Comparison of ENCODE assay signal across 1 cellular context in the genomic region with DNA sequence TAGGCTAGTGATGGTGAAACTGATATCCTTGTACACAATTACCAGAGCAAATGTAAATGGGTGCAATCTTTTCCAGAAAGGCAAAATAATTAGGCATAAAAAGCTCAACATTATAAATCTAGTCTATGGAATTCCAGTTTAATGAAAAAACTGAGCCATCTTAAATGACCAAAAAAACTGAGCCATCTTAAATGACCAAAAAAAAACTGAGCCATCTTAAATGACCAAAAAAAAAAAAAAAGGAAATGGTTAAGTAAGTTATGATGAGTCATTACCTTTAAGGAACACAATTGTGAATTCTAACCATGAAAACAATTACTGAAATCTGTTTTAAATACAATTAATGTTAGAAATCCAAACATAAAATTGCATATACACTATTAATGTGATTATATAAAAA.
TF ChIP-seq lines count a peak whose summit lies in the region.

No MANE protein-coding gene starts in this region.

TF ChIP-seq in K562, 482 proteins besides CTCF, POLR2A, EP300 and RAD21 (continued from another document and continues in another):
- TF ChIP-seq, protein P1, sequence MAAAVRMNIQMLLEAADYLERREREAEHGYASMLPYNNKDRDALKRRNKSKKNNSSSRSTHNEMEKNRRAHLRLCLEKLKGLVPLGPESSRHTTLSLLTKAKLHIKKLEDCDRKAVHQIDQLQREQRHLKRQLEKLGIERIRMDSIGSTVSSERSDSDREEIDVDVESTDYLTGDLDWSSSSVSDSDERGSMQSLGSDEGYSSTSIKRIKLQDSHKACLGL (CRISPR knock-in tag; IDR thresholded peaks at IDR 0.05; ENCODE audit: borderline replicate concordance, poor library complexity, severe bottlenecking), result no peak
- TF ChIP-seq JUND (IDR thresholded peaks at IDR 0.05; ENCODE audit: borderline replicate concordance, low read depth, low read length), result peak; percentile 2; the same call in 1 of the 2 replicates
- peak; percentile 38; the same call in 1 of the 3 replicates for TF ChIP-seq JUND (tag; IDR thresholded peaks at IDR 0.05; ENCODE audit: borderline replicate concordance, low read depth, low read length)
- peak; percentile 85 for TF ChIP-seq ZNF384 (IDR thresholded peaks at IDR 0.05; ENCODE audit: low read depth, low read length)
- TF ChIP-seq, protein P2, sequence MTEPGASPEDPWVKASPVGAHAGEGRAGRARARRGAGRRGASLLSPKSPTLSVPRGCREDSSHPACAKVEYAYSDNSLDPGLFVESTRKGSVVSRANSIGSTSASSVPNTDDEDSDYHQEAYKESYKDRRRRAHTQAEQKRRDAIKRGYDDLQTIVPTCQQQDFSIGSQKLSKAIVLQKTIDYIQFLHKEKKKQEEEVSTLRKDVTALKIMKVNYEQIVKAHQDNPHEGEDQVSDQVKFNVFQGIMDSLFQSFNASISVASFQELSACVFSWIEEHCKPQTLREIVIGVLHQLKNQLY (CRISPR knock-in tag; conservative IDR thresholded peaks at IDR 0.05), result no peak
- no peak for TF ChIP-seq ZNF3 (CRISPR knock-in tag; IDR thresholded peaks at IDR 0.05)
- 0 out of 2 replicates have a peak, but pooled peaks have one; percentile 21 for TF ChIP-seq EP400 (IDR thresholded peaks at IDR 0.05)
- TF ChIP-seq, protein P3, sequence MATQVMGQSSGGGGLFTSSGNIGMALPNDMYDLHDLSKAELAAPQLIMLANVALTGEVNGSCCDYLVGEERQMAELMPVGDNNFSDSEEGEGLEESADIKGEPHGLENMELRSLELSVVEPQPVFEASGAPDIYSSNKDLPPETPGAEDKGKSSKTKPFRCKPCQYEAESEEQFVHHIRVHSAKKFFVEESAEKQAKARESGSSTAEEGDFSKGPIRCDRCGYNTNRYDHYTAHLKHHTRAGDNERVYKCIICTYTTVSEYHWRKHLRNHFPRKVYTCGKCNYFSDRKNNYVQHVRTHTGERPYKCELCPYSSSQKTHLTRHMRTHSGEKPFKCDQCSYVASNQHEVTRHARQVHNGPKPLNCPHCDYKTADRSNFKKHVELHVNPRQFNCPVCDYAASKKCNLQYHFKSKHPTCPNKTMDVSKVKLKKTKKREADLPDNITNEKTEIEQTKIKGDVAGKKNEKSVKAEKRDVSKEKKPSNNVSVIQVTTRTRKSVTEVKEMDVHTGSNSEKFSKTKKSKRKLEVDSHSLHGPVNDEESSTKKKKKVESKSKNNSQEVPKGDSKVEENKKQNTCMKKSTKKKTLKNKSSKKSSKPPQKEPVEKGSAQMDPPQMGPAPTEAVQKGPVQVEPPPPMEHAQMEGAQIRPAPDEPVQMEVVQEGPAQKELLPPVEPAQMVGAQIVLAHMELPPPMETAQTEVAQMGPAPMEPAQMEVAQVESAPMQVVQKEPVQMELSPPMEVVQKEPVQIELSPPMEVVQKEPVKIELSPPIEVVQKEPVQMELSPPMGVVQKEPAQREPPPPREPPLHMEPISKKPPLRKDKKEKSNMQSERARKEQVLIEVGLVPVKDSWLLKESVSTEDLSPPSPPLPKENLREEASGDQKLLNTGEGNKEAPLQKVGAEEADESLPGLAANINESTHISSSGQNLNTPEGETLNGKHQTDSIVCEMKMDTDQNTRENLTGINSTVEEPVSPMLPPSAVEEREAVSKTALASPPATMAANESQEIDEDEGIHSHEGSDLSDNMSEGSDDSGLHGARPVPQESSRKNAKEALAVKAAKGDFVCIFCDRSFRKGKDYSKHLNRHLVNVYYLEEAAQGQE (CRISPR knock-in tag; IDR thresholded peaks at IDR 0.05; ENCODE audit: low read depth), result no peak
- TF ChIP-seq CHD1 (IDR thresholded peaks at IDR 0.05; ENCODE audit: low read length), result no peak
- no peak for TF ChIP-seq ZNF165 (CRISPR knock-in tag; IDR thresholded peaks at IDR 0.05; ENCODE audit: borderline replicate concordance)
- peak; percentile 49; the same call in 1 of the 2 replicates for TF ChIP-seq DPF2 (IDR thresholded peaks at IDR 0.05)
- no peak for TF ChIP-seq XRCC4 (IDR thresholded peaks at IDR 0.05; ENCODE audit: extremely low read depth, insufficient read depth, insufficient read length)
- no peak for TF ChIP-seq CBX1 (IDR thresholded peaks at IDR 0.05; ENCODE audit: low read depth)
- TF ChIP-seq TFAM (CRISPR knock-in tag; conservative IDR thresholded peaks at IDR 0.05), result no peak
- TF ChIP-seq ZKSCAN1 (IDR thresholded peaks at IDR 0.05; ENCODE audit: low read depth, low read length), result no peak
- TF ChIP-seq, protein P4, sequence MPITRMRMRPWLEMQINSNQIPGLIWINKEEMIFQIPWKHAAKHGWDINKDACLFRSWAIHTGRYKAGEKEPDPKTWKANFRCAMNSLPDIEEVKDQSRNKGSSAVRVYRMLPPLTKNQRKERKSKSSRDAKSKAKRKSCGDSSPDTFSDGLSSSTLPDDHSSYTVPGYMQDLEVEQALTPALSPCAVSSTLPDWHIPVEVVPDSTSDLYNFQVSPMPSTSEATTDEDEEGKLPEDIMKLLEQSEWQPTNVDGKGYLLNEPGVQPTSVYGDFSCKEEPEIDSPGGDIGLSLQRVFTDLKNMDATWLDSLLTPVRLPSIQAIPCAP (CRISPR knock-in tag; IDR thresholded peaks at IDR 0.05; ENCODE audit: borderline replicate concordance), result no peak
- no peak for TF ChIP-seq ZNF695 (CRISPR knock-in tag; IDR thresholded peaks at IDR 0.05)
- TF ChIP-seq ZNF316 (IDR thresholded peaks at IDR 0.05), result peak; percentile 94
- no peak for TF ChIP-seq ZNF696 (CRISPR knock-in tag; conservative IDR thresholded peaks at IDR 0.05)
- TF ChIP-seq, protein P5, sequence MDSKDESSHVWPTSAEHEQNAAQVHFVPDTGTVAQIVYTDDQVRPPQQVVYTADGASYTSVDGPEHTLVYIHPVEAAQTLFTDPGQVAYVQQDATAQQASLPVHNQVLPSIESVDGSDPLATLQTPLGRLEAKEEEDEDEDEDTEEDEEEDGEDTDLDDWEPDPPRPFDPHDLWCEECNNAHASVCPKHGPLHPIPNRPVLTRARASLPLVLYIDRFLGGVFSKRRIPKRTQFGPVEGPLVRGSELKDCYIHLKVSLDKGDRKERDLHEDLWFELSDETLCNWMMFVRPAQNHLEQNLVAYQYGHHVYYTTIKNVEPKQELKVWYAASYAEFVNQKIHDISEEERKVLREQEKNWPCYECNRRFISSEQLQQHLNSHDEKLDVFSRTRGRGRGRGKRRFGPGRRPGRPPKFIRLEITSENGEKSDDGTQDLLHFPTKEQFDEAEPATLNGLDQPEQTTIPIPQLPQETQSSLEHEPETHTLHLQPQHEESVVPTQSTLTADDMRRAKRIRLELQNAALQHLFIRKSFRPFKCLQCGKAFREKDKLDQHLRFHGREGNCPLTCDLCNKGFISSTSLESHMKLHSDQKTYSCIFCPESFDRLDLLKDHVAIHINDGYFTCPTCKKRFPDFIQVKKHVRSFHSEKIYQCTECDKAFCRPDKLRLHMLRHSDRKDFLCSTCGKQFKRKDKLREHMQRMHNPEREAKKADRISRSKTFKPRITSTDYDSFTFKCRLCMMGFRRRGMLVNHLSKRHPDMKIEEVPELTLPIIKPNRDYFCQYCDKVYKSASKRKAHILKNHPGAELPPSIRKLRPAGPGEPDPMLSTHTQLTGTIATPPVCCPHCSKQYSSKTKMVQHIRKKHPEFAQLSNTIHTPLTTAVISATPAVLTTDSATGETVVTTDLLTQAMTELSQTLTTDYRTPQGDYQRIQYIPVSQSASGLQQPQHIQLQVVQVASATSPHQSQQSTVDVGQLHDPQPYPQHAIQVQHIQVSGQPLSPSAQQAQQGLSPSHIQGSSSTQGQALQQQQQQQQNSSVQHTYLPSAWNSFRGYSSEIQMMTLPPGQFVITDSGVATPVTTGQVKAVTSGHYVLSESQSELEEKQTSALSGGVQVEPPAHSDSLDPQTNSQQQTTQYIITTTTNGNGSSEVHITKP (IDR thresholded peaks at IDR 0.05; ENCODE audit: partially characterized antibody), result no peak
- TF ChIP-seq, protein P6, sequence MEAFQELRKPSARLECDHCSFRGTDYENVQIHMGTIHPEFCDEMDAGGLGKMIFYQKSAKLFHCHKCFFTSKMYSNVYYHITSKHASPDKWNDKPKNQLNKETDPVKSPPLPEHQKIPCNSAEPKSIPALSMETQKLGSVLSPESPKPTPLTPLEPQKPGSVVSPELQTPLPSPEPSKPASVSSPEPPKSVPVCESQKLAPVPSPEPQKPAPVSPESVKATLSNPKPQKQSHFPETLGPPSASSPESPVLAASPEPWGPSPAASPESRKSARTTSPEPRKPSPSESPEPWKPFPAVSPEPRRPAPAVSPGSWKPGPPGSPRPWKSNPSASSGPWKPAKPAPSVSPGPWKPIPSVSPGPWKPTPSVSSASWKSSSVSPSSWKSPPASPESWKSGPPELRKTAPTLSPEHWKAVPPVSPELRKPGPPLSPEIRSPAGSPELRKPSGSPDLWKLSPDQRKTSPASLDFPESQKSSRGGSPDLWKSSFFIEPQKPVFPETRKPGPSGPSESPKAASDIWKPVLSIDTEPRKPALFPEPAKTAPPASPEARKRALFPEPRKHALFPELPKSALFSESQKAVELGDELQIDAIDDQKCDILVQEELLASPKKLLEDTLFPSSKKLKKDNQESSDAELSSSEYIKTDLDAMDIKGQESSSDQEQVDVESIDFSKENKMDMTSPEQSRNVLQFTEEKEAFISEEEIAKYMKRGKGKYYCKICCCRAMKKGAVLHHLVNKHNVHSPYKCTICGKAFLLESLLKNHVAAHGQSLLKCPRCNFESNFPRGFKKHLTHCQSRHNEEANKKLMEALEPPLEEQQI (IDR thresholded peaks at IDR 0.05), result 0 out of 2 replicates have a peak, but pooled peaks have one; percentile 30
- no peak for TF ChIP-seq ZNF124 (CRISPR knock-in tag; IDR thresholded peaks at IDR 0.05)
- TF ChIP-seq, protein P7, sequence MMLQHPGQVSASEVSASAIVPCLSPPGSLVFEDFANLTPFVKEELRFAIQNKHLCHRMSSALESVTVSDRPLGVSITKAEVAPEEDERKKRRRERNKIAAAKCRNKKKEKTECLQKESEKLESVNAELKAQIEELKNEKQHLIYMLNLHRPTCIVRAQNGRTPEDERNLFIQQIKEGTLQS (IDR thresholded peaks at IDR 0.05), result peak; percentile 85
- TF ChIP-seq, protein P7 (CRISPR knock-in tag; conservative IDR thresholded peaks at IDR 0.05), result no peak
- no peak for TF ChIP-seq RBFOX2 (IDR thresholded peaks at IDR 0.05; ENCODE audit: low read depth, low read length)
- no peak for TF ChIP-seq ZNF57 (CRISPR knock-in tag; IDR thresholded peaks at IDR 0.05)
- TF ChIP-seq ESRRA (IDR thresholded peaks at IDR 0.05; ENCODE audit: borderline replicate concordance, low read depth), result no peak
- no peak for TF ChIP-seq ZNF184 (CRISPR knock-in tag; IDR thresholded peaks at IDR 0.05)
- peak; percentile 67; the same call in 1 of the 2 replicates for TF ChIP-seq SMARCA4 (IDR thresholded peaks at IDR 0.05)
- no peak for TF ChIP-seq ZNF282 (CRISPR knock-in tag; IDR thresholded peaks at IDR 0.05)
- TF ChIP-seq MCM5 (IDR thresholded peaks at IDR 0.05; ENCODE audit: low read depth), result no peak
- TF ChIP-seq ZNF589 (CRISPR knock-in tag; IDR thresholded peaks at IDR 0.05; ENCODE audit: low read depth), result no peak
- TF ChIP-seq ATF7 (IDR thresholded peaks at IDR 0.05), result peak; percentile 48
- peak; percentile 87 for TF ChIP-seq MAFG (tag; conservative IDR thresholded peaks at IDR 0.05)
- TF ChIP-seq ZNF644 (tag; IDR thresholded peaks at IDR 0.05; ENCODE audit: low read depth), result no peak
- peak; percentile 64; the same call in 1 of the 2 replicates for TF ChIP-seq SMARCC2 (IDR thresholded peaks at IDR 0.05; ENCODE audit: low read depth)
- TF ChIP-seq CREBBP (IDR thresholded peaks at IDR 0.05; ENCODE audit: low read depth, low read length), result no peak
- TF ChIP-seq TAF15 (IDR thresholded peaks at IDR 0.05; ENCODE audit: low read depth, low read length), result no peak
- TF ChIP-seq, protein P8, sequence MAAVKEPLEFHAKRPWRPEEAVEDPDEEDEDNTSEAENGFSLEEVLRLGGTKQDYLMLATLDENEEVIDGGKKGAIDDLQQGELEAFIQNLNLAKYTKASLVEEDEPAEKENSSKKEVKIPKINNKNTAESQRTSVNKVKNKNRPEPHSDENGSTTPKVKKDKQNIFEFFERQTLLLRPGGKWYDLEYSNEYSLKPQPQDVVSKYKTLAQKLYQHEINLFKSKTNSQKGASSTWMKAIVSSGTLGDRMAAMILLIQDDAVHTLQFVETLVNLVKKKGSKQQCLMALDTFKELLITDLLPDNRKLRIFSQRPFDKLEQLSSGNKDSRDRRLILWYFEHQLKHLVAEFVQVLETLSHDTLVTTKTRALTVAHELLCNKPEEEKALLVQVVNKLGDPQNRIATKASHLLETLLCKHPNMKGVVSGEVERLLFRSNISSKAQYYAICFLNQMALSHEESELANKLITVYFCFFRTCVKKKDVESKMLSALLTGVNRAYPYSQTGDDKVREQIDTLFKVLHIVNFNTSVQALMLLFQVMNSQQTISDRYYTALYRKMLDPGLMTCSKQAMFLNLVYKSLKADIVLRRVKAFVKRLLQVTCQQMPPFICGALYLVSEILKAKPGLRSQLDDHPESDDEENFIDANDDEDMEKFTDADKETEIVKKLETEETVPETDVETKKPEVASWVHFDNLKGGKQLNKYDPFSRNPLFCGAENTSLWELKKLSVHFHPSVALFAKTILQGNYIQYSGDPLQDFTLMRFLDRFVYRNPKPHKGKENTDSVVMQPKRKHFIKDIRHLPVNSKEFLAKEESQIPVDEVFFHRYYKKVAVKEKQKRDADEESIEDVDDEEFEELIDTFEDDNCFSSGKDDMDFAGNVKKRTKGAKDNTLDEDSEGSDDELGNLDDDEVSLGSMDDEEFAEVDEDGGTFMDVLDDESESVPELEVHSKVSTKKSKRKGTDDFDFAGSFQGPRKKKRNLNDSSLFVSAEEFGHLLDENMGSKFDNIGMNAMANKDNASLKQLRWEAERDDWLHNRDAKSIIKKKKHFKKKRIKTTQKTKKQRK (IDR thresholded peaks at IDR 0.05; ENCODE audit: borderline replicate concordance, low read depth, low read length), result no peak
- no peak for TF ChIP-seq PHTF2 (CRISPR knock-in tag; IDR thresholded peaks at IDR 0.05)
- no peak for TF ChIP-seq TBP (optimal IDR thresholded peaks at IDR 0.05; ENCODE audit: low read depth, low read length)
- no peak for TF ChIP-seq ARHGAP35 (IDR thresholded peaks at IDR 0.05; ENCODE audit: partially characterized antibody)
- peak; percentile 51; the same call in 1 of the 2 replicates for TF ChIP-seq MAFF (IDR thresholded peaks at IDR 0.05; ENCODE audit: low read length)
- TF ChIP-seq PTBP1 (IDR thresholded peaks at IDR 0.05; ENCODE audit: low read depth, low read length), result no peak
- TF ChIP-seq, protein P9, sequence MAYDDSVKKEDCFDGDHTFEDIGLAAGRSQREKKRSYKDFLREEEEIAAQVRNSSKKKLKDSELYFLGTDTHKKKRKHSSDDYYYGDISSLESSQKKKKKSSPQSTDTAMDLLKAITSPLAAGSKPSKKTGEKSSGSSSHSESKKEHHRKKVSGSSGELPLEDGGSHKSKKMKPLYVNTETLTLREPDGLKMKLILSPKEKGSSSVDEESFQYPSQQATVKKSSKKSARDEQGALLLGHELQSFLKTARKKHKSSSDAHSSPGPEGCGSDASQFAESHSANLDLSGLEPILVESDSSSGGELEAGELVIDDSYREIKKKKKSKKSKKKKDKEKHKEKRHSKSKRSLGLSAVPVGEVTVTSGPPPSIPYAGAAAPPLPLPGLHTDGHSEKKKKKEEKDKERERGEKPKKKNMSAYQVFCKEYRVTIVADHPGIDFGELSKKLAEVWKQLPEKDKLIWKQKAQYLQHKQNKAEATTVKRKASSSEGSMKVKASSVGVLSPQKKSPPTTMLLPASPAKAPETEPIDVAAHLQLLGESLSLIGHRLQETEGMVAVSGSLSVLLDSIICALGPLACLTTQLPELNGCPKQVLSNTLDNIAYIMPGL (CRISPR knock-in tag; IDR thresholded peaks at IDR 0.05), result no peak
- 0 out of 2 replicates have a peak, but pooled peaks have one; percentile 33 for TF ChIP-seq FOSL1 (tag; conservative IDR thresholded peaks at IDR 0.05)
- peak; percentile 87 for TF ChIP-seq C11orf30 (IDR thresholded peaks at IDR 0.05; ENCODE audit: low read depth)
- peak; percentile 71 for TF ChIP-seq NFE2 (IDR thresholded peaks at IDR 0.05; ENCODE audit: low read depth)
- no peak for TF ChIP-seq PML (IDR thresholded peaks at IDR 0.05; ENCODE audit: low read length)
